2 cellular contexts compared by ENCODE assay signal in genomic region chr18:9924371-9924943, GRCh38.
TF ChIP-seq lines count a peak whose summit lies in the region.

No MANE protein-coding gene starts in this region.

TF ChIP-seq in GM12891, 5 proteins besides CTCF, POLR2A, EP300 and RAD21:
- no peak for TF ChIP-seq PAX5 (IDR thresholded peaks at IDR 0.05; ENCODE audit: insufficient read depth, low read length, severe bottlenecking)

TF ChIP-seq in K562, 482 proteins besides CTCF, POLR2A, EP300 and RAD21 (continues in another document):
- TF ChIP-seq BACH1 (tag; IDR thresholded peaks at IDR 0.05) (no peak), GTF2A2 (tag; IDR thresholded peaks at IDR 0.05) (no peak), PCBP2 (IDR thresholded peaks at IDR 0.05; ENCODE audit: low read depth, low read length, poor library complexity, severe bottlenecking) (no peak), STAT5B (CRISPR knock-in tag; IDR thresholded peaks at IDR 0.05) (no peak), RAD51 (IDR thresholded peaks at IDR 0.05; ENCODE audit: borderline replicate concordance, low read depth) (peak; percentile 55; the same call in 1 of the 2 replicates), TBL1XR1 (IDR thresholded peaks at IDR 0.05; ENCODE audit: low read length in 2 of 2) (peak in 1 of 2 experiments; percentile 11; a peak in 1 of 4 replicates), FOXA3 (CRISPR knock-in tag; conservative IDR thresholded peaks at IDR 0.05 in 1 of 2, IDR thresholded peaks at IDR 0.05 in 1 of 2) (no peak; a peak in 1 of 4 replicates), CBX8 (IDR thresholded peaks at IDR 0.05; ENCODE audit: borderline replicate concordance, extremely low read depth, low read depth, low read length, poor library complexity, severe bottlenecking) (no peak), ZBTB5 (IDR thresholded peaks at IDR 0.05) (no peak), HOMEZ (CRISPR knock-in tag; IDR thresholded peaks at IDR 0.05) (no peak), NR2F6 (CRISPR knock-in tag; IDR thresholded peaks at IDR 0.05) (no peak), PTRF (tag; IDR thresholded peaks at IDR 0.05) (no peak), ZBTB43 (CRISPR knock-in tag; IDR thresholded peaks at IDR 0.05) (no peak), ZNF589 (CRISPR knock-in tag; IDR thresholded peaks at IDR 0.05; ENCODE audit: low read depth) (no peak), ZNF511 (CRISPR knock-in tag; IDR thresholded peaks at IDR 0.05) (no peak), REST (CRISPR knock-in tag; IDR thresholded peaks at IDR 0.05; ENCODE audit: low read depth) (no peak), MLLT1 (IDR thresholded peaks at IDR 0.05) (no peak), NR0B1 (IDR thresholded peaks at IDR 0.05; ENCODE audit: partially characterized antibody) (no peak), XRCC3 (IDR thresholded peaks at IDR 0.05) (no peak), THAP12 (CRISPR knock-in tag; IDR thresholded peaks at IDR 0.05) (no peak), MCM3 (IDR thresholded peaks at IDR 0.05) (no peak), BRF2 (IDR thresholded peaks at IDR 0.05; ENCODE audit: borderline replicate concordance, insufficient read depth, insufficient read length) (no peak), ZNF551 (CRISPR knock-in tag; IDR thresholded peaks at IDR 0.05) (no peak), ZNF384 (IDR thresholded peaks at IDR 0.05; ENCODE audit: low read depth, low read length) (peak; percentile 38; the same call in 1 of the 2 replicates), CEBPG (CRISPR knock-in tag; IDR thresholded peaks at IDR 0.05) (no peak), CEBPG (tag; conservative IDR thresholded peaks at IDR 0.05 in 1 of 2, IDR thresholded peaks at IDR 0.05 in 1 of 2) (no peak), PTTG1 (tag; IDR thresholded peaks at IDR 0.05; ENCODE audit: low read depth) (no peak), ZNF174 (CRISPR knock-in tag; IDR thresholded peaks at IDR 0.05) (no peak), HIVEP1 (CRISPR knock-in tag; IDR thresholded peaks at IDR 0.05) (no peak), HSF4 (CRISPR knock-in tag; IDR thresholded peaks at IDR 0.05; ENCODE audit: borderline replicate concordance) (no peak), ZNF146 (CRISPR knock-in tag; IDR thresholded peaks at IDR 0.05; ENCODE audit: unreplicated experiment) (no peak)
